ENCODE assay signal across 8 cellular contexts in genomic region chr1:112465122-112465521, GRCh38. TPM values are rescaled to one million over a fixed set of nuclear protein-coding genes. Genes with fewer than 3 reads are reported as not detected.
DNase-seq lines count a peak whose midpoint lies in the region; ATAC-seq and TF ChIP-seq lines count a peak whose summit lies in the region.
"Had no signal": no experiment of that assay in that cellular context is flagged by ENCODE, and none has a peak within 500 bp of the region (broad histone marks: within the 10 kb centered on the region; RNA-seq: fewer than 3 reads in every experiment).

No MANE protein-coding gene starts in this region.

- H3K14ac ChIP-seq in mesenchymal stem cell (ENCODE audit: low read length in 2 of 2): no peak overlapping the region

- peak overlapping the region; percentile 70 for H3K27ac ChIP-seq in cingulate gyrus (ENCODE audit: low read depth, low read length)
- peak overlapping the region; percentile 44 for H3K27ac ChIP-seq in mesenchymal stem cell (ENCODE audit: low read length, poor library complexity, severe bottlenecking)
- peak overlapping the region; percentile 72 to 95 (median 82) for H3K27ac ChIP-seq in tibial nerve
- peak overlapping the region in 2 of 4 donors; percentile 16 to 17 for H3K27ac ChIP-seq in Peyer's patch

- no peak overlapping the region for H2BK5ac ChIP-seq in mesenchymal stem cell (ENCODE audit: low read depth, low read length, poor library complexity, severe bottlenecking)

- no peak overlapping the region for H4K91ac ChIP-seq in mesenchymal stem cell (ENCODE audit: low read length)

- no peak overlapping the region for H2BK120ac ChIP-seq in mesenchymal stem cell (ENCODE audit: low read depth, low read length)

- DNase-seq in M059J (ENCODE audit: low read depth) (peak; percentile 46), mesenchymal stem cell (peak; percentile 35), tibial nerve (ENCODE audit: low spot score in 2 of 2) (no peak), Peyer's patch (no peak)
- DNase-seq: left cardiac atrium had no signal

- H2AK5ac ChIP-seq in mesenchymal stem cell (ENCODE audit: low read length, severe bottlenecking): no peak overlapping the region

- H4K8ac ChIP-seq in mesenchymal stem cell (ENCODE audit: low read length): no peak overlapping the region

- WGBS in mesenchymal stem cell: 69% methylated on average over 5 of the region's 5 CpGs
- 21 to 30% methylated on average over 5 of the region's 5 CpGs for WGBS in tibial nerve, 2 donors

- H3K4me3 ChIP-seq in mesenchymal stem cell (ENCODE audit: insufficient read depth in 1 of 2, low read depth in 1 of 2, low read length in 2 of 2) (no peak overlapping the region), tibial nerve (no peak overlapping the region), Peyer's patch (no peak overlapping the region)

- no peak overlapping the region for H3K23ac ChIP-seq in mesenchymal stem cell (ENCODE audit: low read length in 2 of 2)

- no peak overlapping the region for H3K4me2 ChIP-seq in mesenchymal stem cell (ENCODE audit: low read length, poor library complexity, severe bottlenecking)

- H3K36me3 ChIP-seq in mesenchymal stem cell (ENCODE audit: control insufficient read depth in 1 of 2, insufficient read depth in 2 of 2, low read depth in 1 of 2, low read length in 2 of 2) (peaks cover 6 to 9% of the 10 kb centered on the region in 2 experiments), tibial nerve (no peaks in the 10 kb centered on the region), Peyer's patch (no peaks in the 10 kb centered on the region)

- TF ChIP-seq EP300 in tibial nerve (IDR thresholded peaks at IDR 0.05): peak in 1 of 2 donors; percentile 48

- peak overlapping the region in 1 of 2 experiments; percentile 18 for H3K18ac ChIP-seq in mesenchymal stem cell (ENCODE audit: low read depth in 1 of 2, low read length in 2 of 2)

- no peaks in the 10 kb centered on the region for H3K79me1 ChIP-seq in mesenchymal stem cell (replicated peaks; ENCODE audit: low read length, poor library complexity, severe bottlenecking)

- H3K4me1 ChIP-seq in mesenchymal stem cell (ENCODE audit: control insufficient read depth, insufficient read depth, low read depth, low read length): peaks cover 20% of the 10 kb centered on the region
- H3K4me1 ChIP-seq in tibial nerve: peaks cover 0 to 67% (median 12%) of the 10 kb centered on the region in 4 donors
- peaks cover 0 to 7% (median 0%) of the 10 kb centered on the region in 4 donors for H3K4me1 ChIP-seq in Peyer's patch

- no peak for TF ChIP-seq CTCF in tibial nerve (IDR thresholded peaks at IDR 0.05)
- TF ChIP-seq CTCF in Peyer's patch (IDR thresholded peaks at IDR 0.05): no peak

- H2AFZ ChIP-seq in mesenchymal stem cell (ENCODE audit: low read depth, low read length): no peak overlapping the region

- no peak overlapping the region for H3K4ac ChIP-seq in mesenchymal stem cell (ENCODE audit: low read depth in 1 of 2, low read length in 2 of 2)

- H3K9ac ChIP-seq in mesenchymal stem cell (ENCODE audit: low read length): peak overlapping the region; percentile 90

- ATAC-seq in HG03469 (IDR thresholded peaks at IDR 0.05; ENCODE audit: unreplicated experiment): no peak
- ATAC-seq in GM21576 (IDR thresholded peaks at IDR 0.05; ENCODE audit: unreplicated experiment): no peak

- H3K27me3 ChIP-seq in mesenchymal stem cell (ENCODE audit: control insufficient read depth in 1 of 2, insufficient read depth in 1 of 2, low read length in 2 of 2): no peaks in the 10 kb centered on the region
- H3K27me3 ChIP-seq in tibial nerve: no peaks in the 10 kb centered on the region
- H3K27me3 ChIP-seq in Peyer's patch: no peaks in the 10 kb centered on the region

- no peaks in the 10 kb centered on the region for H3K9me3 ChIP-seq in mesenchymal stem cell (ENCODE audit: control insufficient read depth, low read length)
- no peaks in the 10 kb centered on the region for H3K9me3 ChIP-seq in tibial nerve
- no peaks in the 10 kb centered on the region for H3K9me3 ChIP-seq in Peyer's patch

- H2BK12ac ChIP-seq in mesenchymal stem cell (ENCODE audit: low read length in 2 of 2): peak overlapping the region; percentile 61 to 69

- no peak overlapping the region for H2BK15ac ChIP-seq in mesenchymal stem cell (ENCODE audit: low read depth, poor library complexity, severe bottlenecking)

- no peak for TF ChIP-seq POLR2A in tibial nerve (IDR thresholded peaks at IDR 0.05)
- TF ChIP-seq POLR2A in Peyer's patch (IDR thresholded peaks at IDR 0.05): no peak

RNA-seq across cellular contexts. Expression of gene WNT2B, which starts 43.6 kb away (rescaled TPM):
- under 0.01 and 0.02 TPM in 2 replicates for total RNA-seq in M059J (2014; rRNA removed; shearing (Covaris generic))
- 22.9 TPM for polyA plus RNA-seq in mesenchymal stem cell (2013, experiment 1 of 2)
- polyA plus RNA-seq in mesenchymal stem cell (2013, experiment 2 of 2): 22.8 TPM
- 10 to 100 TPM in 2 of 4 donors, 1 to 10 TPM in 2; 3.6 to 12.2 (median 9.7) TPM for total RNA-seq in tibial nerve
- 10 to 100 TPM in 3 of 4 donors, 1 to 10 TPM in 1; 5.8 to 15.0 (median 13.9) TPM for total RNA-seq in Peyer's patch

Comparison
In these comparisons a context has a peak if more than half of its experiments do, and no peak if none do; other contexts are left out.
1. DNase-seq: peak in M059J (single experiment) and mesenchymal stem cell (single experiment); none in tibial nerve (0 of 2) and Peyer's patch (0 of 3).